In the genomic region with DNA sequence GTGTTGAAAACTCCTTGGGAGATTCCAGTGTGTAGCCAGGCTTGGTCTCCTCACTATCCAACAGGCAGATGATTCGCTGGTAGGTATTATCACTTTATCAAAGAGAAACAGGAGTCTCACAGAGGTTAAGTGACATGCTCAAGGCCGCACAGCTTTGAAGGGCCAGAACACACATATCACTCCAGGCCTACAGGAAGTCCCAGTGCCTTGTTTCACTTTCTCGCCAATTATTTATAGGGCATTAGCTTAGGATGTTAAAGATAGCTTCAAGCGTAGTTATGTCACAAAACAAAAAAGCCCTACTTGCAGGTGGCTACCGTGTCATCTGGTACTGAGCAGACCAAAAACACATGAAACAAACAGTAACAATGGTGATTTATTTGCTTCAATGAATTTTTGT, we compare ENCODE assay signal across 15 cellular contexts. TPM values are rescaled to one million over a fixed set of nuclear protein-coding genes. Genes with fewer than 3 reads are reported as not detected.
DNase-seq lines count a peak whose midpoint lies in the region; ATAC-seq, FAIRE-seq and TF ChIP-seq lines count a peak whose summit lies in the region.
"Had no signal": no experiment of that assay in that cellular context is flagged by ENCODE, and none has a peak within 500 bp of the region (broad histone marks: within the 10 kb centered on the region; RNA-seq: fewer than 3 reads in every experiment).

No MANE protein-coding gene starts in this region.

- ATAC-seq in Right ventricle myocardium inferior, result peak; percentile 49
- ATAC-seq in HG02938 (IDR thresholded peaks at IDR 0.05; ENCODE audit: unreplicated experiment), result peak; percentile 64
- ATAC-seq: A549, HCT116 had no signal

- no peak for TF ChIP-seq CTCF in D721Med (IDR thresholded peaks at IDR 0.05; ENCODE audit: insufficient read depth, missing control alignments)

- intact Hi-C loops in Right ventricle myocardium inferior (cut with DNase I), result no loop called here
- intact Hi-C loops in cardiac septum (cut with DNase I), result loop anchor here (5.0 kb wide), 1 partner anchor 36 kb away; no protein-coding TSS in a partner anchor

- peak overlapping the region; percentile 40 for H3K27ac ChIP-seq in temporal lobe (ENCODE audit: low read depth, low read length)
- H3K27ac ChIP-seq: A549, coronary artery had no signal

- peak; percentile 27; the same call in 1 of the 2 replicates for TF ChIP-seq POLR2A in Raji (IDR thresholded peaks at IDR 0.05; ENCODE audit: insufficient read depth, low read depth, low read length)

- DNase-seq in Right ventricle myocardium inferior (ENCODE audit: missing footprints) (no peak), cardiac septum (ENCODE audit: low spot score) (no peak), EL (no peak), D721Med (ENCODE audit: insufficient read length, low spot score) (no peak), urothelium cell line (ENCODE audit: low spot score) (no peak)
- DNase-seq: activated CD4-positive, alpha-beta memory T cell treated with anti-CD3 and anti-CD28 coated beads, Interleukin-2, amount 10 ng/mL, durations not matched to agents 7 days and 5 days; NCI-H510A treated with DMSO at 0.1 percent for 48 hours; small intestine had no signal

- FAIRE-seq in D721Med (lab: Jason Lieb, UNC), result no peak
- no peak for FAIRE-seq in urothelium cell line (lab: Jason Lieb, UNC)
- FAIRE-seq: A549, keratinocyte, small intestine had no signal

RNA-seq across cellular contexts. Expression of gene ATP8A1, which starts 13.2 kb away (rescaled TPM):
- total RNA-seq in Right ventricle myocardium inferior (14.6 TPM), cardiac septum (22.1 TPM), temporal lobe (151 TPM)
